In the genomic region with DNA sequence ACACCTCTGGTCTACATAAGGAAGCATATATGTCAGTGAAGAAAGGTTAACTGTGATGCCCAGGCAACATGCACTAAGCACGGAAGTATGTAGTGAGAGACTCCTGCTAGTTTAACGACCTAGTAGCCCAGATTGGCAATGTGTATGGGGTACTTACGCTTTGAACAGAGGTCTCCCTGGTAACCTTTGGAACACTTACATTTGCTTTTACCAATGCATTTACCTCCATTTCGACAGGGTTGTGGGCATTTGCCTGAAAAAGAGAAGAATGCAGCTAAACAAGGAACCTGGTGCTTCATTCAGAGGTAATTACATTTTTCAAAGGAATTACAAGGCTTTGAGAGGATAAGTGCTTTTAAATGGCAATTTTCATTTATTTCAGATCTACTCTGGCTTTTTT, we compare ENCODE assay signal across 15 cellular contexts.
"Had no signal": no experiment of that assay in that cellular context is flagged by ENCODE, and none has a peak within 500 bp of the region (broad histone marks: within the 10 kb centered on the region; RNA-seq: fewer than 3 reads in every experiment).

No MANE protein-coding gene starts in this region.

- ATAC-seq: gastroesophageal sphincter; heart left ventricle; left lobe of liver; stimulated activated effector memory CD8-positive, alpha-beta T cell treated with anti-CD3 and anti-CD28 coated beads, Interleukin-12 subunit alpha, Interleukin-12 subunit beta, amount 100 ng/mL, for 72 hours; upper lobe of right lung had no signal

- DNase-seq: activated CD4-positive, alpha-beta T cell treated with anti-CD3 and anti-CD28 coated beads, Interleukin-2, amount 50 U/mL, for 48 hours; activated gamma-delta T cell; effector memory CD4-positive, alpha-beta T cell; heart left ventricle; kidney; occipital lobe; posterior cingulate gyrus; sigmoid colon; stimulated activated CD4-positive, alpha-beta T cell treated with anti-CD3 and anti-CD28 coated beads, Interleukin-4, amount 100 ng/mL, for 24 hours; testis; upper lobe of right lung; WERI-Rb-1 had no signal
